Comparison of ENCODE assay signal across 14 cellular contexts in genomic region chr2:85251070-85251616, GRCh38.
DNase-seq lines count a peak whose midpoint lies in the region; ATAC-seq, FAIRE-seq and TF ChIP-seq lines count a peak whose summit lies in the region.
"Had no signal": no experiment of that assay in that cellular context is flagged by ENCODE, and none has a peak within 500 bp of the region (broad histone marks: within the 10 kb centered on the region; RNA-seq: fewer than 3 reads in every experiment).

No MANE protein-coding gene starts in this region.

- H3K36me3 ChIP-seq in Caco-2 (ENCODE audit: control insufficient read depth, insufficient read depth, low read length) (no peaks in the 10 kb centered on the region), SK-N-MC (ENCODE audit: insufficient read depth, low read length) (no peaks in the 10 kb centered on the region)

- DNase-seq in Caco-2 (no peak), D721Med (ENCODE audit: insufficient read length, low spot score) (no peak), SK-N-MC (ENCODE audit: low read depth, low spot score) (no peak), mesothelial cell of epicardium (ENCODE audit: low spot score in 2 of 2, unreplicated experiment in 2 of 2) (no peak), type B pancreatic cell (ENCODE audit: extremely low spot score, unreplicated experiment) (no peak), NCI-H2196 treated with DMSO at 0.1 percent for 48 hours (lab: John Stamatoyannopoulos, UW; ENCODE audit: unreplicated experiment) (no peak)
- DNase-seq: CD4-positive, CD25-positive, alpha-beta regulatory T cell; DMS79; HCEC 1CT; NCI-H2081; NCI-H510A treated with DMSO at 0.1 percent for 48 hours; NK-92 treated with Interleukin-12 subunit alpha and Interleukin-12 subunit beta, amount 100 ng/mL, for 24 hours had no signal

- CTCF ChIA-PET in Caco-2 (lab: Charles Lee): no interaction called here

- intact Hi-C loops in Caco-2 (cut with micrococcal nuclease; ENCODE audit: unreplicated experiment): no loop called here

- H3K4me3 ChIP-seq in Caco-2 (ENCODE audit: low read depth, low read length) (no peak overlapping the region), SK-N-MC (no peak overlapping the region)

- H3K9me3 ChIP-seq in Caco-2 (no peaks in the 10 kb centered on the region), SK-N-MC (ENCODE audit: low read depth, low read length) (no peaks in the 10 kb centered on the region)

- no peaks in the 10 kb centered on the region for H3K27me3 ChIP-seq in Caco-2 (replicated peaks; ENCODE audit: control insufficient read depth, insufficient read depth, low read length)

- H3K4me1 Mint-ChIP-seq in Caco-2 (ENCODE audit: low read depth, unreplicated experiment) (peaks cover 62% of the 10 kb centered on the region), mesothelial cell of epicardium (peaks cover 76% of the 10 kb centered on the region), type B pancreatic cell (ENCODE audit: unreplicated experiment) (peaks cover 76% of the 10 kb centered on the region)
- H3K4me1 Mint-ChIP-seq: B cell had no signal

- H3K9me3 Mint-ChIP-seq in Caco-2 (ENCODE audit: unreplicated experiment): no peaks in the 10 kb centered on the region
- no peaks in the 10 kb centered on the region for H3K9me3 Mint-ChIP-seq in mesothelial cell of epicardium
- no peaks in the 10 kb centered on the region for H3K9me3 Mint-ChIP-seq in type B pancreatic cell
- H3K9me3 Mint-ChIP-seq: CD4-positive, CD25-positive, alpha-beta regulatory T cell had no signal

- BruUV-seq in Caco-2 (replicated peaks; lab: Mats Ljungman, UMichigan): no TSS peak

- TF ChIP-seq CTCF in Caco-2 (IDR thresholded peaks at IDR 0.05; ENCODE audit: insufficient read depth in 1 of 2, low read depth in 1 of 2, low read length in 1 of 2, severe bottlenecking in 1 of 2, unreplicated experiment in 1 of 2): no peak
- no peak for TF ChIP-seq CTCF in D721Med (IDR thresholded peaks at IDR 0.05; ENCODE audit: insufficient read depth, missing control alignments)
- TF ChIP-seq CTCF in mesothelial cell of epicardium (IDR thresholded peaks at IDR 0.05; ENCODE audit: unreplicated experiment): no peak
- TF ChIP-seq CTCF in type B pancreatic cell (conservative IDR thresholded peaks at IDR 0.05): no peak

- POLR2A ChIA-PET in Caco-2 (lab: Charles Lee): no interaction called here

- ATAC-seq in HG03571 (IDR thresholded peaks at IDR 0.05; ENCODE audit: unreplicated experiment): no peak

- H3K27ac Mint-ChIP-seq in Caco-2 (ENCODE audit: unreplicated experiment): peak overlapping the region; percentile 32
- H3K27ac Mint-ChIP-seq in mesothelial cell of epicardium: peak overlapping the region; percentile 8
- H3K27ac Mint-ChIP-seq in type B pancreatic cell: no peak overlapping the region
- H3K27ac Mint-ChIP-seq: B cell; CD4-positive, CD25-positive, alpha-beta regulatory T cell had no signal

- no peak overlapping the region for H3K4me3 Mint-ChIP-seq in Caco-2 (ENCODE audit: unreplicated experiment)
- no peak overlapping the region for H3K4me3 Mint-ChIP-seq in mesothelial cell of epicardium
- no peak overlapping the region for H3K4me3 Mint-ChIP-seq in type B pancreatic cell
- H3K4me3 Mint-ChIP-seq: B cell; CD4-positive, CD25-positive, alpha-beta regulatory T cell had no signal

- H3K4me1 ChIP-seq in Caco-2: peaks cover 48% of the 10 kb centered on the region

- peak; percentile 77 for FAIRE-seq in D721Med (lab: Jason Lieb, UNC)

- H3K27ac ChIP-seq in SK-N-MC: peak overlapping the region; percentile 35; the same call in 1 of the 2 replicates

- H3K36me3 Mint-ChIP-seq in Caco-2 (ENCODE audit: insufficient read depth, unreplicated experiment) (peaks cover 7% of the 10 kb centered on the region), mesothelial cell of epicardium (no peaks in the 10 kb centered on the region), type B pancreatic cell (no peaks in the 10 kb centered on the region)
- H3K36me3 Mint-ChIP-seq: CD4-positive, CD25-positive, alpha-beta regulatory T cell had no signal

- no peak overlapping the region for H3K9ac ChIP-seq in SK-N-MC (ENCODE audit: insufficient read length)

- H3K27me3 Mint-ChIP-seq in Caco-2 (ENCODE audit: insufficient read depth, unreplicated experiment) (no peaks in the 10 kb centered on the region), mesothelial cell of epicardium (ENCODE audit: low read depth) (no peaks in the 10 kb centered on the region), type B pancreatic cell (no peaks in the 10 kb centered on the region)
